Comparison of ENCODE assay signal across 33 cellular contexts in the genomic region with DNA sequence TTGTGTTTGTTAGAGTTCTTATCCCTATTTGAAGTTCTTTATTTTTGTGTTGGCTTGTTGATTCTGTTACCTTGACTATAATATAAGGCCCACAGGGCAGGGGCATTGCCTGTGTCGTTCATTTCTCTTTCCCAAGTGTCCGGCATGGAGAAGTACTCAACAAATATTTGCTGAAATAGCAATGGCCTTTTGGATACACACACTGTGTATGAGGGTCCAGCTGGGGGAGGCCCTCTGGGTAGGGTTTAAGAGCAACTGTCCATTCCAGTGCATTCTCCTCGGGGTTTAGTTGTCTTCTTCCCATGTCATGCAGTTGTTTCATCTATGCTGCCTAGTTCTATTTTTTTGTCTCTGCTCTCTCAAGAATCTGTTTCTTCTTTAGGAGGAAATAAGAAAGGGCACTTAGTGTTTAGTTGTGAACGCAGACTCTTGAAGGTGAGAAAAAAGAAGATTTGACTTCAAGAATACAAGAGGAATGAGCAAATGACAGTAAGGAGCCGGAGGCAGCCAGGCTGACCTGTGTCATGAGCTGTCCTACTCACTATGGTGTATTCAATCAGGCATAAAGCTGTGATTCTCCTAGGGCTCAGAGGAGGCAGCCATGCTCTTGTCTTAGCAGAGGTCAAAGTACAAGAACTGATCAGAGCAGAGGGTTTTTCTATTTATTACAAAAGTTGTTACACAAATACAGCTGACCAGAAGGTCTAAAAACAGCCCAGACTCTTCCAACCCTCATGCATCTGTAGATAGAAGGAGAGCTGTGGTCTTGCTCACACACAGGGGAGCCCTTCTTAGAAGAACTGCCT. TPM values are rescaled to one million over a fixed set of nuclear protein-coding genes. Genes with fewer than 3 reads are reported as not detected.
DNase-seq lines count a peak whose midpoint lies in the region; ATAC-seq, FAIRE-seq and TF ChIP-seq lines count a peak whose summit lies in the region.
"Had no signal": no experiment of that assay in that cellular context is flagged by ENCODE, and none has a peak within 500 bp of the region (broad histone marks: within the 10 kb centered on the region; RNA-seq: fewer than 3 reads in every experiment).

No MANE protein-coding gene starts in this region.

- H3K27ac ChIP-seq in GM12878 (ENCODE audit: control insufficient read depth, insufficient read depth) (no peak overlapping the region), right lobe of liver (peak overlapping the region in 2 of 3 donors; percentile 69 to 78), mesendoderm (ENCODE audit: low read depth, low read length) (no peak overlapping the region)
- H3K27ac ChIP-seq: C4-2B, coronary artery, esophagus muscularis mucosa, foreskin keratinocyte, heart right ventricle, ovary, upper lobe of right lung had no signal

- ATAC-seq in GM12878 = peak; percentile 22; the same call in 1 of the 3 replicates
- peak; percentile 16 to 48 (median 33) for ATAC-seq in right lobe of liver
- no peak for ATAC-seq in HG02973 (IDR thresholded peaks at IDR 0.05; ENCODE audit: unreplicated experiment)
- ATAC-seq: foreskin keratinocyte; heart right ventricle; natural killer cell treated with Interleukin-12 subunit alpha and Interleukin-12 subunit beta and Interleukin-15 and Interleukin-18, amount 100 ng/mL, for 72 hours; upper lobe of right lung had no signal

- H4K5ac ChIP-seq in mesendoderm (ENCODE audit: low read length) = no peak overlapping the region

- H3K9me3 ChIP-seq in Caco-2 (no peaks in the 10 kb centered on the region), GM12878 (replicated peaks; ENCODE audit: control insufficient read depth, insufficient read depth, low read length) (no peaks in the 10 kb centered on the region), right lobe of liver (no peaks in the 10 kb centered on the region)
- H3K9me3 ChIP-seq: esophagus muscularis mucosa, heart right ventricle, ovary, upper lobe of right lung had no signal

- intact Hi-C loops in Caco-2 (cut with micrococcal nuclease; ENCODE audit: unreplicated experiment) (no loop called here), GM12878 (cut with micrococcal nuclease; ENCODE audit: unreplicated experiment) (loop anchor here (10.0 kb wide), 1 partner anchor 516 kb away; no protein-coding TSS in a partner anchor), right lobe of liver (cut with DNase I) (no loop called here)

- BruUV-seq in Caco-2 (replicated peaks; lab: Mats Ljungman, UMichigan) (no TSS peak), GM12878 (replicated peaks; lab: Mats Ljungman, UMichigan) (no TSS peak)

- RAD21 ChIA-PET in GM12878 (lab: Charles Lee; ENCODE audit: unreplicated experiment) = interaction anchor here (0.8 to 13.7 kb wide), 5 partner anchors 72 to 340 kb away, joined by 3 to 320 read pairs (median 3); partner anchors contain the start of gene FLVCR2

- no peak overlapping the region for H3K56ac ChIP-seq in mesendoderm (ENCODE audit: low read length)

- H3K4me2 ChIP-seq in GM12878 (ENCODE audit: control insufficient read depth, insufficient read depth) = no peak overlapping the region
- no peak overlapping the region for H3K4me2 ChIP-seq in mesendoderm (ENCODE audit: low read length)

- POLR2A ChIA-PET in Caco-2 (lab: Charles Lee) (interaction anchor here (0.5 kb wide), 1 partner anchor 11 kb away, joined by 3 read pairs; the partner anchor contains the start of gene TTLL5), GM12878 (lab: Charles Lee) (interaction anchor here (1.2 to 2.9 kb wide), 4 partner anchors 10 to 77 kb away, joined by 3 to 15 read pairs (median 8); partner anchors contain the start of genes ERG28 and TTLL5)

- H2BK5ac ChIP-seq in mesendoderm (ENCODE audit: low read length) = no peak overlapping the region

- H3K4ac ChIP-seq in mesendoderm (ENCODE audit: low read depth, low read length) = no peak overlapping the region

- H3K4me3 Mint-ChIP-seq in Caco-2 (ENCODE audit: unreplicated experiment) = peak overlapping the region; percentile 30
- H3K4me3 Mint-ChIP-seq: activated T-cell treated with anti-CD3 and anti-CD28 coated beads, Interleukin-2, amount 50 U/mL, for 24 hours; natural killer cell treated with Interleukin-12 subunit alpha and Interleukin-12 subunit beta and Interleukin-15 and Interleukin-18, amount 100 ng/mL, for 72 hours; T-helper 2 cell treated with Interferon-gamma antibody and Interleukin-4, amounts not matched to agents 5 μg/mL and 100 μg/mL, for 36 hours had no signal

- no peaks in the 10 kb centered on the region; the same call in 1 of the 2 replicates for H3K79me2 ChIP-seq in GM12878 (ENCODE audit: control insufficient read depth, insufficient read depth, low read length)
- no peaks in the 10 kb centered on the region for H3K79me2 ChIP-seq in mesendoderm (ENCODE audit: control insufficient read depth, insufficient read depth, low read length)

- in situ Hi-C loops in GM12878 (cut with MboI) = loop anchor here (5.0 to 10.0 kb wide), 2 partner anchors 73 to 526 kb away; partner anchors contain the start of genes FLVCR2 and NEK9

- SMC1A ChIA-PET in GM12878 (lab: Charles Lee; ENCODE audit: uncharacterized antibody, unreplicated experiment) = interaction anchor here (0.8 to 12.4 kb wide), 10 partner anchors 10 to 213 kb away, joined by 3 to 375 read pairs (median 6); partner anchors contain the start of genes BATF, ERG28, FLVCR2 and TTLL5

- TF ChIP-seq POLR2A in GM12878 (IDR thresholded peaks at IDR 0.05; ENCODE audit: low read depth, low read length) = no peak
- TF ChIP-seq POLR2A in right lobe of liver (IDR thresholded peaks at IDR 0.05) = no peak

- H3K27me3 ChIP-seq in Caco-2 (replicated peaks; ENCODE audit: control insufficient read depth, insufficient read depth, low read length) = no peaks in the 10 kb centered on the region
- H3K27me3 ChIP-seq in GM12878 (replicated peaks in 1 of 2; ENCODE audit: control insufficient read depth in 2 of 2, insufficient read depth in 2 of 2, low read length in 1 of 2) = no peaks in the 10 kb centered on the region
- no peaks in the 10 kb centered on the region for H3K27me3 ChIP-seq in right lobe of liver
- H3K27me3 ChIP-seq in mesendoderm (ENCODE audit: insufficient read depth, low read length, poor library complexity) = no peaks in the 10 kb centered on the region
- H3K27me3 ChIP-seq: esophagus muscularis mucosa, foreskin keratinocyte, heart right ventricle, ovary, upper lobe of right lung had no signal

- no peak for TF ChIP-seq RAD21 in GM12878 (IDR thresholded peaks at IDR 0.05; ENCODE audit: insufficient read depth, low read depth, low read length)

- H2AK5ac ChIP-seq in mesendoderm (ENCODE audit: low read length) = no peak overlapping the region

- H3K27ac Mint-ChIP-seq in Caco-2 (ENCODE audit: unreplicated experiment) = peak overlapping the region; percentile 90
- H3K27ac Mint-ChIP-seq: activated T-cell treated with anti-CD3 and anti-CD28 coated beads, Interleukin-2, amount 50 U/mL, for 24 hours; natural killer cell treated with Interleukin-12 subunit alpha and Interleukin-12 subunit beta and Interleukin-15 and Interleukin-18, amount 100 ng/mL, for 72 hours; T-helper 2 cell treated with Interferon-gamma antibody and Interleukin-4, amounts not matched to agents 5 μg/mL and 100 μg/mL, for 36 hours had no signal

- WGBS in GM12878 (ENCODE audit: insufficient coverage, insufficient replicate concordance, low lambda C conversion rate, missing lambda C conversion rate) = 100% methylated on average over 5 of the region's 5 CpGs
- 57% methylated on average over 5 of the region's 5 CpGs for WGBS in right lobe of liver (ENCODE audit: insufficient coverage, low coverage, low lambda C conversion rate, missing lambda C conversion rate)
- WGBS in mesendoderm (ENCODE audit: extremely low coverage, insufficient coverage, low lambda C conversion rate) = no CpG with 5 or more reads among the region's 5 CpGs

- H3K36me3 ChIP-seq in Caco-2 (ENCODE audit: control insufficient read depth, insufficient read depth, low read length) = peaks cover 5% of the 10 kb centered on the region
- peaks cover 5 to 23% of the 10 kb centered on the region in 2 experiments for H3K36me3 ChIP-seq in GM12878 (ENCODE audit: control insufficient read depth in 2 of 2, insufficient read depth in 2 of 2, low read length in 1 of 2)
- H3K36me3 ChIP-seq in right lobe of liver = peaks cover 0 to 26% (median 13%) of the 10 kb centered on the region in 4 donors
- peaks cover 1% of the 10 kb centered on the region for H3K36me3 ChIP-seq in mesendoderm (ENCODE audit: control insufficient read depth, insufficient read depth, low read length)
- H3K36me3 ChIP-seq: ovary had no signal

- TF ChIP-seq EP300 in GM12878 (IDR thresholded peaks at IDR 0.05; ENCODE audit: borderline replicate concordance in 1 of 2, control insufficient read depth in 1 of 2, low read depth in 2 of 2, low read length in 2 of 2) = no peak

- no peak overlapping the region for H3K4me3 ChIP-seq in Caco-2 (ENCODE audit: low read depth, low read length)
- H3K4me3 ChIP-seq in GM12878 = no peak overlapping the region
- H3K4me3 ChIP-seq in right lobe of liver = no peak overlapping the region
- H3K4me3 ChIP-seq in mesendoderm (ENCODE audit: low read length) = no peak overlapping the region
- H3K4me3 ChIP-seq: coronary artery, esophagus muscularis mucosa, heart right ventricle, ovary, upper lobe of right lung had no signal

- H3K4me1 ChIP-seq in Caco-2 = peaks cover 55% of the 10 kb centered on the region
- H3K4me1 ChIP-seq in GM12878 (ENCODE audit: control insufficient read depth, insufficient read depth, low read length) = no peaks in the 10 kb centered on the region
- H3K4me1 ChIP-seq in right lobe of liver = peaks cover 0 to 62% (median 29%) of the 10 kb centered on the region in 4 donors
- H3K4me1 ChIP-seq in mesendoderm (ENCODE audit: control insufficient read depth, low read depth, low read length) = peaks cover 17% of the 10 kb centered on the region
- H3K4me1 ChIP-seq: foreskin keratinocyte had no signal

- TF ChIP-seq CTCF in Caco-2 (IDR thresholded peaks at IDR 0.05; ENCODE audit: insufficient read depth in 1 of 2, low read depth in 1 of 2, low read length in 1 of 2, severe bottlenecking in 1 of 2, unreplicated experiment in 1 of 2) = no peak
- TF ChIP-seq CTCF in GM12878 (IDR thresholded peaks at IDR 0.05 in 2 of 3, conservative IDR thresholded peaks at IDR 0.05 in 1 of 3; ENCODE audit: control insufficient read depth in 2 of 3, extremely low read depth in 1 of 3, insufficient read depth in 1 of 3, low read depth in 3 of 3, low read length in 3 of 3) = no peak
- TF ChIP-seq CTCF in right lobe of liver (IDR thresholded peaks at IDR 0.05) = no peak

- H4K20me1 ChIP-seq in GM12878 (ENCODE audit: control insufficient read depth, insufficient read depth) = no peaks in the 10 kb centered on the region

- H3K27me3 Mint-ChIP-seq in Caco-2 (ENCODE audit: insufficient read depth, unreplicated experiment) = no peaks in the 10 kb centered on the region
- H3K27me3 Mint-ChIP-seq: activated T-cell treated with anti-CD3 and anti-CD28 coated beads, Interleukin-2, amount 50 U/mL, for 24 hours; natural killer cell treated with Interleukin-12 subunit alpha and Interleukin-12 subunit beta and Interleukin-15 and Interleukin-18, amount 100 ng/mL, for 72 hours had no signal

- DNase-seq in Caco-2 = peak in 1 of 2 experiments; percentile 25
- no peak for DNase-seq in GM12878 (ENCODE audit: low read depth, low spot score)
- DNase-seq in right lobe of liver = no peak
- peak; percentile 44 for DNase-seq in renal cortical epithelial cell (ENCODE audit: low read depth)
- DNase-seq in mesendoderm = no peak
- no peak for DNase-seq in CD1c-positive myeloid dendritic cell (ENCODE audit: extremely low spot score)
- no peak for DNase-seq in NCI-H69 (lab: John Stamatoyannopoulos, UW)
- DNase-seq: activated CD4-positive, alpha-beta T cell treated with anti-CD3 and anti-CD28 coated beads for 48 hours; activated CD8-positive, alpha-beta memory T cell treated with anti-CD3 and anti-CD28 coated beads for 24 hours; activated naive CD4-positive, alpha-beta T cell treated with Interleukin-2 at 50 U/mL for 16 hours; activated T-cell treated with anti-CD3 and anti-CD28 coated beads, Interleukin-2, amount 50 U/mL, for 24 hours; anterior cingulate cortex; foreskin keratinocyte; GOT3; heart right ventricle; IMR-90; kidney glomerular epithelial cell; NCI-H187; NCI-H2171; NCI-H510A; ovary; Right ventricle myocardium superior; stimulated activated CD4-positive, alpha-beta T cell treated with anti-CD3 and anti-CD28 coated beads, Interleukin-2, amount 100 ng/mL, for 48 hours; upper lobe of right lung had no signal

- no peak overlapping the region for H3K18ac ChIP-seq in mesendoderm (ENCODE audit: low read length)

- no peak overlapping the region for H2AFZ ChIP-seq in GM12878 (ENCODE audit: control insufficient read depth, low read depth, low read length)

- peaks cover 40% of the 10 kb centered on the region for H3K4me1 Mint-ChIP-seq in Caco-2 (ENCODE audit: low read depth, unreplicated experiment)

- H3K36me3 Mint-ChIP-seq in Caco-2 (ENCODE audit: insufficient read depth, unreplicated experiment) = peaks cover 42% of the 10 kb centered on the region

- H3K79me1 ChIP-seq in mesendoderm (ENCODE audit: low read length) = peaks cover 1% of the 10 kb centered on the region

- H3K9ac ChIP-seq in GM12878 (ENCODE audit: control insufficient read depth, insufficient read depth, low read length) = no peak overlapping the region
- no peak overlapping the region for H3K9ac ChIP-seq in mesendoderm (ENCODE audit: low read length)

- CTCF ChIA-PET in Caco-2 (lab: Charles Lee) (interaction anchor here (5.3 kb wide), 1 partner anchor 74 kb away, joined by 106 read pairs; the partner anchor contains the start of gene FLVCR2), GM12878 (lab: Yijun Ruan, JAX) (interaction anchor here (0.7 to 13.0 kb wide), 7 partner anchors 7 to 498 kb away, joined by 3 to 578 read pairs (median 7); partner anchors contain the start of gene FLVCR2)

- peaks cover 9% of the 10 kb centered on the region for H3K9me3 Mint-ChIP-seq in Caco-2 (ENCODE audit: unreplicated experiment)
- H3K9me3 Mint-ChIP-seq: activated T-cell treated with anti-CD3 and anti-CD28 coated beads, Interleukin-2, amount 50 U/mL, for 24 hours; natural killer cell treated with Interleukin-12 subunit alpha and Interleukin-12 subunit beta and Interleukin-15 and Interleukin-18, amount 100 ng/mL, for 72 hours; T-helper 2 cell treated with Interferon-gamma antibody and Interleukin-4, amounts not matched to agents 5 μg/mL and 100 μg/mL, for 36 hours had no signal

- H2BK15ac ChIP-seq in mesendoderm (replicated peaks; ENCODE audit: low read depth) = no peak overlapping the region

- no peak overlapping the region for H4K8ac ChIP-seq in mesendoderm (ENCODE audit: low read depth, low read length)

- H3K23ac ChIP-seq in mesendoderm (ENCODE audit: low read length) = no peak overlapping the region

- H2BK120ac ChIP-seq in mesendoderm (ENCODE audit: low read depth, low read length) = no peak overlapping the region

- FAIRE-seq in GM12878 (lab: Jason Lieb, UNC) = no peak
- FAIRE-seq: bronchial epithelial cell, D721Med, GM12891 had no signal

RNA-seq across cellular contexts. Expression of gene ERG28, which starts 10.2 kb away (rescaled TPM):
- total RNA-seq in Caco-2 (2022) (31.0 and 36.1 TPM in 2 replicates), GM12878 (2014; rRNA removed) (14.6 and 15.2 TPM in 2 replicates), GM12878 (2014; rRNA removed; fragmentation: Illumina TruSeq; extraction: Trizol) (19.1 and 21.0 TPM in 2 replicates), GM12878 (2021) (28.0 and 28.5 TPM in 2 replicates), right lobe of liver (10 to 100 TPM in 5 of 6 experiments, 1 to 10 TPM in 1; 7.9 to 31.5 (median 20.1) TPM), renal cortical epithelial cell (4.3 and 6.9 TPM in 2 replicates)
- total RNA-seq in GM12878 (2013; cell fraction: nucleolus; rRNA removed) = 10.6 and 12.6 TPM in 2 replicates
- polyA plus RNA-seq in GM12878 (2011; ENCODE audit: low read depth) = 22.0 TPM
- polyA plus RNA-seq in GM12878 (2011; rRNA removed) (47.8 and 48.1 TPM in 2 replicates), GM12878 (2014; fragmentation: Illumina TruSeq; extraction: Trizol) (48.0 and 59.2 TPM in 2 replicates), GM12878 (2014; fragmentation: Nextera tagmentation; extraction: Ambion mirVana) (10 to 100 TPM; 52.6 to 67.0 TPM), GM12878 (2014; rRNA removed) (33.9 and 37.0 TPM in 2 replicates), GM12878 (2016; fragmentation: Nextera tagmentation; extraction: Ambion mirVana) (10 to 100 TPM; 61.8 to 62.2 TPM)
- polyA plus RNA-seq in GM12878 (2011; cell fraction: cytosol; rRNA removed) = 41.1 and 41.2 TPM in 2 replicates
- polyA plus RNA-seq in GM12878 (2011; cell fraction: nucleus; rRNA removed) = 10.9 and 13.6 TPM in 2 replicates
- polyA plus RNA-seq in GM12878 (2012) = 20.1 and 25.5 TPM in 2 replicates
- polyA minus RNA-seq in GM12878 (2011; rRNA and poly(A)+ RNA removed) = 18.9 and 27.4 TPM in 2 replicates
- polyA minus RNA-seq in GM12878 (2011; cell fraction: cytosol; rRNA and poly(A)+ RNA removed) = 5.7 and 6.2 TPM in 2 replicates
- polyA minus RNA-seq in GM12878 (2011; cell fraction: nucleus; rRNA and poly(A)+ RNA removed) = 7.7 and 11.6 TPM in 2 replicates
- polyA plus RNA-seq in mesendoderm (2013, experiment 1 of 2) = 75.1 TPM
- 73.5 TPM for polyA plus RNA-seq in mesendoderm (2013, experiment 2 of 2)

RNA-seq across cellular contexts. Expression of gene TTLL5, which starts 10.6 kb away (rescaled TPM):
- total RNA-seq in Caco-2 (2022) = 38.2 and 45.3 TPM in 2 replicates
- total RNA-seq in GM12878 (2013; cell fraction: nucleolus; rRNA removed) = 111 and 138 TPM in 2 replicates
- 12.8 and 13.4 TPM in 2 replicates for total RNA-seq in GM12878 (2014; rRNA removed)
- total RNA-seq in GM12878 (2014; rRNA removed; fragmentation: Illumina TruSeq; extraction: Trizol) = 14.2 and 15.4 TPM in 2 replicates
- total RNA-seq in GM12878 (2021) = 17.4 and 21.4 TPM in 2 replicates
- polyA plus RNA-seq in GM12878 (2011; ENCODE audit: low read depth) = 6.0 TPM
- polyA plus RNA-seq in GM12878 (2011; rRNA removed) = 12.8 and 13.9 TPM in 2 replicates
- 11.9 and 13.5 TPM in 2 replicates for polyA plus RNA-seq in GM12878 (2011; cell fraction: cytosol; rRNA removed)
- polyA plus RNA-seq in GM12878 (2011; cell fraction: nucleus; rRNA removed) = 13.1 and 13.2 TPM in 2 replicates
- 11.2 and 14.6 TPM in 2 replicates for polyA plus RNA-seq in GM12878 (2012)
- 13.6 and 16.4 TPM in 2 replicates for polyA plus RNA-seq in GM12878 (2014; fragmentation: Illumina TruSeq; extraction: Trizol)
- 1 to 10 TPM; 3.2 to 5.2 TPM for polyA plus RNA-seq in GM12878 (2014; fragmentation: Nextera tagmentation; extraction: Ambion mirVana)
- polyA plus RNA-seq in GM12878 (2014; rRNA removed) = 10.6 and 12.3 TPM in 2 replicates
- 10 to 100 TPM; 20.3 to 25.9 TPM for polyA plus RNA-seq in GM12878 (2016; fragmentation: Nextera tagmentation; extraction: Ambion mirVana)
- polyA minus RNA-seq in GM12878 (2011; rRNA and poly(A)+ RNA removed) = 35.3 and 65.5 TPM in 2 replicates
- 6.4 and 7.6 TPM in 2 replicates for polyA minus RNA-seq in GM12878 (2011; cell fraction: cytosol; rRNA and poly(A)+ RNA removed)
- 42.2 and 62.7 TPM in 2 replicates for polyA minus RNA-seq in GM12878 (2011; cell fraction: nucleus; rRNA and poly(A)+ RNA removed)
- total RNA-seq in right lobe of liver = 10 to 100 TPM in 4 of 6 experiments, 1 to 10 TPM in 2; 7.4 to 13.8 (median 11.9) TPM
- 16.5 and 34.1 TPM in 2 replicates for total RNA-seq in renal cortical epithelial cell
- polyA plus RNA-seq in mesendoderm (2013, experiment 1 of 2) = 32.7 TPM
- polyA plus RNA-seq in mesendoderm (2013, experiment 2 of 2) = 34.2 TPM

Comparison
In these comparisons a context has a peak if more than half of its experiments do, and no peak if none do; other contexts are left out.
1. H3K27ac ChIP-seq: peak in right lobe of liver (2 of 3); none in GM12878 (single experiment) and mesendoderm (single experiment).